Comparison of ENCODE assay signal across 8 cellular contexts in the genomic region with DNA sequence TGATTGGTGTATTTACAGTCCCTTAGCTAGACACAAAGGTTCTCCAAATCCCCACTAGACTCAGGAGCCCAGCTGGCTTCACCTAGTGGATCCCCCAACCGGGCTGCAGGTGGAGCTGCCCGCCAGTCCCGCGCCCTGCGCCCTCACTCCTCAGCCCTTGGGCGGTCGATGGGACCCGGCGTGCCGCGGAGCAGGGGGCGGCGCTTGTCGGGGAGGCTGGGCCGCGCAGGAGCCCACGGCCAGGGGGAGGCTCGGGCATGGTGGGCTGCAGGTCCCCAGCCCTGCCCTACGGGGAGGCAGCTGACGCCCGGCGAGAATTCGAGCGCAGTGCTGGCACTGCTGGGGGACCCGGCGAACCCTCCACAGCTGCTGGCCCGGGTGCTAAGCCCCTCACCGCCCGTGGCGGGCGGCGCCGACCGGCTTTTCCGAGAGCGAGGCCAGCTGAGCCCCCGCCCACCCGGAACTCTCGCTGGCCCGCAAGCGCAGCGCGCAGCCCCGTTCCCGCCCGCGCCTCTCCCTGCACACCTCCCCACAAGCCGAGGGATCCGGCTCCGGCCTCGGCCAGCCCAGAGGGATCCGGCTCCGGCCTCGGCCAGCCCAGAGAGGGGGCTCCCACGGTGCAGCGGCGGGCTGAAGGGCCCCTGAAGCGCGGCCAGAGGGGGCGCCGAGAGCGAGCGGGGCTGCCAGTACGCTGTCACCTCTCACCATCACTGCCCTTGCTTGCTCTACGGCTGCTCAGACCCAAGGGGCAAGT. TPM values are rescaled to one million over a fixed set of nuclear protein-coding genes. Genes with fewer than 3 reads are reported as not detected.
A peak's percentile ranks its signal among the peaks of the same experiment; 100 is the strongest.
DNase-seq lines count a peak whose midpoint lies in the region; ATAC-seq and TF ChIP-seq lines count a peak whose summit lies in the region.

No MANE protein-coding gene starts in this region.

- H3K4me1 Mint-ChIP-seq in CD8-positive, alpha-beta T cell (ENCODE audit: low read depth), result peaks cover 6% of the 10 kb centered on the region

- no peaks in the 10 kb centered on the region for H3K9me3 Mint-ChIP-seq in CD8-positive, alpha-beta T cell

- TF ChIP-seq CTCF in CD8-positive, alpha-beta T cell (IDR thresholded peaks at IDR 0.05), result no peak
- no peak for TF ChIP-seq CTCF in MM.1S (IDR thresholded peaks at IDR 0.05; ENCODE audit: low read length)

- peaks cover 9% of the 10 kb centered on the region for H3K4me1 ChIP-seq in CD8-positive, alpha-beta T cell (ENCODE audit: insufficient read depth, low read length)
- H3K4me1 ChIP-seq in endocrine pancreas (ENCODE audit: control insufficient read depth, insufficient read depth, low read length) (no peaks in the 10 kb centered on the region), neuronal stem cell (ENCODE audit: control insufficient read depth in 2 of 2, insufficient read depth in 1 of 2, low read depth in 1 of 2, low read length in 2 of 2) (peaks cover 3 to 4% of the 10 kb centered on the region in 2 donors), MM.1S (ENCODE audit: low read length) (no peaks in the 10 kb centered on the region)

- CTCF ChIA-PET in CD8-positive, alpha-beta T cell (lab: Charles Lee), result interaction anchor here (0.5 to 1.0 kb wide), 2 partner anchors 11 to 244 kb away, joined by 3 to 4 read pairs; no protein-coding TSS in a partner anchor

- H2AFZ ChIP-seq in neuronal stem cell (ENCODE audit: low read length) (peak overlapping the region; percentile 98), MM.1S (ENCODE audit: low read length) (no peak overlapping the region)

- peak overlapping the region; percentile 78 for H3K4me3 Mint-ChIP-seq in CD8-positive, alpha-beta T cell

- H3K36me3 Mint-ChIP-seq in CD8-positive, alpha-beta T cell, result no peaks in the 10 kb centered on the region

- H4K20me1 ChIP-seq in MM.1S (ENCODE audit: insufficient read depth, low read length), result no peaks in the 10 kb centered on the region

- WGBS in neuronal stem cell (ENCODE audit: extremely low coverage in 2 of 2, insufficient read length in 2 of 2, insufficient replicate concordance in 1 of 2), 2 donors, result no CpG with 5 or more reads among the region's 65 CpGs

- peak overlapping the region; percentile 18 for H2BK12ac ChIP-seq in neuronal stem cell (ENCODE audit: low read length)

- no peaks in the 10 kb centered on the region for H3K9me2 ChIP-seq in MM.1S (replicated peaks; ENCODE audit: insufficient read depth, low read length)

- peak; percentile 70 for ATAC-seq in CD8-positive, alpha-beta T cell
- no peak for ATAC-seq in HG02759 (IDR thresholded peaks at IDR 0.05; ENCODE audit: unreplicated experiment)
- ATAC-seq in HG02798 (IDR thresholded peaks at IDR 0.05; ENCODE audit: poor library complexity, unreplicated experiment), result no peak

- no peak overlapping the region for H2AK5ac ChIP-seq in neuronal stem cell (ENCODE audit: low read depth, low read length)

- no peaks in the 10 kb centered on the region for H3K27me3 ChIP-seq in CD8-positive, alpha-beta T cell (ENCODE audit: insufficient read depth, low read length)
- no peaks in the 10 kb centered on the region for H3K27me3 ChIP-seq in endocrine pancreas (ENCODE audit: control insufficient read depth, insufficient read depth, low read length)
- peaks cover 0 to 17% (median 6%) of the 10 kb centered on the region in 3 experiments for H3K27me3 ChIP-seq in neuronal stem cell (ENCODE audit: control insufficient read depth in 3 of 3, insufficient read depth in 3 of 3, low read depth in 1 of 3, low read length in 3 of 3)
- peaks cover 10% of the 10 kb centered on the region for H3K27me3 ChIP-seq in MM.1S (replicated peaks; ENCODE audit: insufficient read depth, low read length)

- H3K14ac ChIP-seq in neuronal stem cell (ENCODE audit: low read length), result no peak overlapping the region

- no peaks in the 10 kb centered on the region for H3F3A ChIP-seq in MM.1S (ENCODE audit: insufficient read depth, low read length)

- intact Hi-C loops in CD8-positive, alpha-beta T cell (cut with DNase I, micrococcal nuclease), result loop anchor here in 1 of 2 experiments (1.0 kb wide), 1 partner anchor 40 kb away; a partner anchor contains a TSS

- no peak overlapping the region for H2BK5ac ChIP-seq in neuronal stem cell (ENCODE audit: low read length)

- no peak overlapping the region for H4K8ac ChIP-seq in neuronal stem cell (ENCODE audit: low read depth, low read length)

- peak overlapping the region; percentile 48 for H3K9ac ChIP-seq in endocrine pancreas (ENCODE audit: control insufficient read depth, insufficient read depth, low read length)
- H3K9ac ChIP-seq in neuronal stem cell (ENCODE audit: low read depth, low read length, poor library complexity), result peak overlapping the region; percentile 51
- no peak overlapping the region for H3K9ac ChIP-seq in MM.1S (ENCODE audit: low read length)

- no peak overlapping the region for H2BK15ac ChIP-seq in neuronal stem cell (ENCODE audit: low read length)

- H3K79me2 ChIP-seq in MM.1S (ENCODE audit: low read length), result no peaks in the 10 kb centered on the region

- no peak overlapping the region for H2BK120ac ChIP-seq in neuronal stem cell (ENCODE audit: low read depth, low read length)

- H4K91ac ChIP-seq in neuronal stem cell (ENCODE audit: low read depth, low read length, poor library complexity), result no peak overlapping the region

- H3K79me1 ChIP-seq in neuronal stem cell (ENCODE audit: low read depth, low read length), result no peaks in the 10 kb centered on the region

- no peak overlapping the region for H3K27ac ChIP-seq in CD8-positive, alpha-beta T cell (ENCODE audit: low read depth, low read length)
- no peak overlapping the region for H3K27ac ChIP-seq in neuronal stem cell (replicated peaks; ENCODE audit: low read length)
- no peak overlapping the region for H3K27ac ChIP-seq in MM.1S (ENCODE audit: low read length)

- H3K4me3 ChIP-seq in CD8-positive, alpha-beta T cell (ENCODE audit: low read depth, low read length), result peak overlapping the region; percentile 52
- H3K4me3 ChIP-seq in endocrine pancreas (ENCODE audit: control insufficient read depth, insufficient read depth, low read length) (no peak overlapping the region), neuronal stem cell (ENCODE audit: low read length in 2 of 2) (peak overlapping the region; percentile 53 to 81), MM.1S (ENCODE audit: low read length) (no peak overlapping the region)

- peak overlapping the region; percentile 39 for H3K23ac ChIP-seq in neuronal stem cell (ENCODE audit: low read depth, low read length, poor library complexity)

- POLR2A ChIA-PET in CD8-positive, alpha-beta T cell (lab: Charles Lee), result no interaction called here

- no peak overlapping the region for H3K4ac ChIP-seq in neuronal stem cell (ENCODE audit: low read length)

- H3K4me2 ChIP-seq in neuronal stem cell (ENCODE audit: insufficient read depth, low read length, poor library complexity, severe bottlenecking) (peak overlapping the region; percentile 55), MM.1S (ENCODE audit: low read depth, low read length) (no peak overlapping the region)

- H3K9me3 ChIP-seq in CD8-positive, alpha-beta T cell (ENCODE audit: low read length), result no peaks in the 10 kb centered on the region
- H3K9me3 ChIP-seq in endocrine pancreas (ENCODE audit: control insufficient read depth, low read length) (no peaks in the 10 kb centered on the region), neuronal stem cell (replicated peaks in 1 of 2; ENCODE audit: control insufficient read depth in 2 of 2, insufficient read depth in 1 of 2, low read depth in 1 of 2, low read length in 2 of 2) (peaks cover 9 to 11% of the 10 kb centered on the region in 2 donors), MM.1S (replicated peaks; ENCODE audit: insufficient read depth, low read length) (no peaks in the 10 kb centered on the region)

- H3K36me3 ChIP-seq in CD8-positive, alpha-beta T cell (ENCODE audit: insufficient read depth, low read length), result no peaks in the 10 kb centered on the region
- H3K36me3 ChIP-seq in endocrine pancreas (ENCODE audit: control insufficient read depth, insufficient read depth, low read length), result no peaks in the 10 kb centered on the region
- H3K36me3 ChIP-seq in neuronal stem cell (replicated peaks in 1 of 2; ENCODE audit: control insufficient read depth in 2 of 2, insufficient read depth in 2 of 2, low read length in 2 of 2), result peaks cover 0 to 5% of the 10 kb centered on the region in 2 donors
- H3K36me3 ChIP-seq in MM.1S (replicated peaks; ENCODE audit: insufficient read depth, low read length), result no peaks in the 10 kb centered on the region

- no peak overlapping the region for H3K27ac Mint-ChIP-seq in CD8-positive, alpha-beta T cell

- peak in 3 of 7 experiments; percentile 26 to 64 (median 46) for DNase-seq in CD8-positive, alpha-beta T cell
- peak; percentile 41 for DNase-seq in NCI-H2227 treated with DMSO at 0.1 percent for 48 hours (lab: John Stamatoyannopoulos, UW)
- peak; percentile 57 for DNase-seq in neuronal stem cell (ENCODE audit: low spot score)
- no peak for DNase-seq in MM.1S
- DNase-seq in NOMO-1 treated with DMSO at 0.1 percent for 48 hours (lab: John Stamatoyannopoulos, UW; ENCODE audit: unreplicated experiment), result no peak

- H3K18ac ChIP-seq in neuronal stem cell (ENCODE audit: low read length), result peak overlapping the region; percentile 92

- peaks cover 33% of the 10 kb centered on the region for H3K27me3 Mint-ChIP-seq in CD8-positive, alpha-beta T cell (ENCODE audit: low read depth)

RNA-seq across cellular contexts. Expression of a gene that starts 39.4 kb away (rescaled TPM):
- 1 to 10 TPM; 1.2 to 1.8 TPM for total RNA-seq in CD8-positive, alpha-beta T cell
- polyA plus RNA-seq in neuronal stem cell (2013, experiment 1 of 2), result 16.3 TPM
- polyA plus RNA-seq in neuronal stem cell (2013, experiment 2 of 2), result 16.4 TPM

Comparison
In these comparisons a context has a peak if more than half of its experiments do, and no peak if none do; other contexts are left out.
1. DNase-seq: peak in NCI-H2227 treated with DMSO at 0.1 percent for 48 hours (single experiment) and neuronal stem cell (single experiment); none in MM.1S (single experiment) and NOMO-1 treated with DMSO at 0.1 percent for 48 hours (single experiment).
2. H3K4me3 ChIP-seq: peak in CD8-positive, alpha-beta T cell (single experiment) and neuronal stem cell (2 of 2); none in endocrine pancreas (single experiment) and MM.1S (single experiment).